ENCODE assay signal across 1 cellular context in genomic region chr10:84158549-84158948, GRCh38.
TF ChIP-seq lines count a peak whose summit lies in the region.

No MANE protein-coding gene starts in this region.

TF ChIP-seq in GM12878, 131 proteins besides CTCF, POLR2A, EP300 and RAD21:
- TF ChIP-seq SREBF1 (IDR thresholded peaks at IDR 0.05; ENCODE audit: low read length), result no peak
- TF ChIP-seq ZNF592 (IDR thresholded peaks at IDR 0.05), result no peak
- TF ChIP-seq BCL3 (IDR thresholded peaks at IDR 0.05; ENCODE audit: borderline replicate concordance, insufficient read depth, low read depth, low read length, poor library complexity, severe bottlenecking), result no peak
- no peak for TF ChIP-seq MAX (IDR thresholded peaks at IDR 0.05; ENCODE audit: low read depth, low read length)
- TF ChIP-seq JUNB (IDR thresholded peaks at IDR 0.05), result no peak
- TF ChIP-seq RELB (IDR thresholded peaks at IDR 0.05; ENCODE audit: low read depth), result no peak
- TF ChIP-seq ZBTB11 (CRISPR knock-in tag; IDR thresholded peaks at IDR 0.05), result no peak
- no peak for TF ChIP-seq USF2 (IDR thresholded peaks at IDR 0.05; ENCODE audit: borderline replicate concordance, low read depth, low read length)
- no peak for TF ChIP-seq SUZ12 (IDR thresholded peaks at IDR 0.05; ENCODE audit: unreplicated experiment)
- TF ChIP-seq PKNOX1 (IDR thresholded peaks at IDR 0.05), result no peak
- TF ChIP-seq YBX1 (IDR thresholded peaks at IDR 0.05), result no peak
- TF ChIP-seq RBBP5 (conservative IDR thresholded peaks at IDR 0.05), result no peak
- no peak for TF ChIP-seq TBL1XR1 (IDR thresholded peaks at IDR 0.05; ENCODE audit: low read depth, low read length)
- no peak for TF ChIP-seq SP1 (IDR thresholded peaks at IDR 0.05; ENCODE audit: low read depth, low read length)
- no peak for TF ChIP-seq SPI1 (IDR thresholded peaks at IDR 0.05; ENCODE audit: borderline replicate concordance, insufficient read depth, low read depth, low read length)
- TF ChIP-seq RELA (IDR thresholded peaks at IDR 0.05; ENCODE audit: borderline replicate concordance, partially characterized antibody), result no peak
- no peak for TF ChIP-seq SKIL (IDR thresholded peaks at IDR 0.05; ENCODE audit: low read depth, poor library complexity, severe bottlenecking)
